12 cellular contexts compared by ENCODE assay signal in the genomic region with DNA sequence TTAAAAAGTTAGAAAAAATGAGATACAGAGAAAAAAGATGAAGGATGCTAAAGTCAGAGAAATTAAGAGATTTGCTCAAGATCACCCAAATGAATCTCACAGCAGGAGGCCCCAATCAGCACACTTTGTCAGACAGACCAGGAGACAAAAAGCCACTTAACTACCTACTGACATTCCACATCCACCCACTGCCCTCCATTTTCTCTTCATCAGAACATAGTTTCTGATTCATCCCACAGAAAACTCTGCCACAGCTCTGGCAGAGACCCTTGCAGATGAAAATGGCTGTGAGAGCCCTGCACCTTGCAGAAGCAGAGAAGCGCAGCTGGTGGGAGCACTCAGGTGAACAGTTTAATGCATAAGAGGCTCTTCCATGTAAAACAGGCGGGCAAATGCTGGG. TPM values are rescaled to one million over a fixed set of nuclear protein-coding genes. Genes with fewer than 3 reads are reported as not detected.
DNase-seq lines count a peak whose midpoint lies in the region; ATAC-seq and TF ChIP-seq lines count a peak whose summit lies in the region.
"Had no signal": no experiment of that assay in that cellular context is flagged by ENCODE, and none has a peak within 500 bp of the region (broad histone marks: within the 10 kb centered on the region; RNA-seq: fewer than 3 reads in every experiment).

No MANE protein-coding gene starts in this region.

- H3K27ac ChIP-seq in GM23248 = peak overlapping the region; percentile 70
- H3K27ac ChIP-seq in caudate nucleus (ENCODE audit: low read depth, low read length) = peak overlapping the region; percentile 55
- peak overlapping the region; percentile 96 for H3K27ac ChIP-seq in neuronal stem cell (replicated peaks; ENCODE audit: low read length)
- no peak overlapping the region for H3K27ac ChIP-seq in colonic mucosa
- H3K27ac ChIP-seq: gastroesophageal sphincter, transverse colon had no signal

- peaks cover 35% of the 10 kb centered on the region for H3F3A ChIP-seq in GM23248 (ENCODE audit: insufficient read depth)

- H3K4me1 ChIP-seq in GM23248 (ENCODE audit: insufficient read depth) (peaks cover 45% of the 10 kb centered on the region), neuronal stem cell (ENCODE audit: control insufficient read depth in 2 of 2, insufficient read depth in 1 of 2, low read depth in 1 of 2, low read length in 2 of 2) (peaks cover 17 to 26% of the 10 kb centered on the region in 2 donors), colonic mucosa (no peaks in the 10 kb centered on the region)

- WGBS in GM23248 (ENCODE audit: low coverage in 1 of 2, low lambda C conversion rate in 2 of 2, missing lambda C conversion rate in 2 of 2), 2 experiments = 100% methylated on average over 2 of the region's 2 CpGs
- no CpG with 5 or more reads among the region's 2 CpGs for WGBS in neuronal stem cell (ENCODE audit: extremely low coverage in 2 of 2, insufficient read length in 2 of 2, insufficient replicate concordance in 1 of 2), 2 donors

- no peak overlapping the region for H3K4ac ChIP-seq in neuronal stem cell (ENCODE audit: low read length)

- H3K14ac ChIP-seq in neuronal stem cell (ENCODE audit: low read length) = no peak overlapping the region

- peaks cover 35% of the 10 kb centered on the region; the same call in 1 of the 2 replicates for H3K79me2 ChIP-seq in GM23248 (ENCODE audit: insufficient read depth)

- H4K20me1 ChIP-seq in GM23248 (ENCODE audit: insufficient read depth) = no peaks in the 10 kb centered on the region

- peak overlapping the region; percentile 14 for H2AK5ac ChIP-seq in neuronal stem cell (ENCODE audit: low read depth, low read length)

- no peak for ATAC-seq in left colon
- ATAC-seq: activated naive CD4-positive, alpha-beta T cell treated with anti-CD3 and anti-CD28 coated beads, Interleukin-2, amount 50 U/mL, for 72 hours had no signal

- H3K9me2 ChIP-seq in GM23248 (ENCODE audit: insufficient read depth) = no peaks in the 10 kb centered on the region

- H2BK120ac ChIP-seq in neuronal stem cell (ENCODE audit: low read depth, low read length) = peak overlapping the region; percentile 4

- TF ChIP-seq CTCF in colonic mucosa (IDR thresholded peaks at IDR 0.05) = no peak

- intact Hi-C loops in left colon (cut with DNase I, micrococcal nuclease) (no loop called here), colonic mucosa (cut with DNase I) (no loop called here)

- H3K18ac ChIP-seq in neuronal stem cell (ENCODE audit: low read length) = peak overlapping the region; percentile 85

- H3K79me1 ChIP-seq in neuronal stem cell (ENCODE audit: low read depth, low read length) = no peaks in the 10 kb centered on the region

- no peak overlapping the region for H2BK12ac ChIP-seq in neuronal stem cell (ENCODE audit: low read length)

- in situ Hi-C loops in GM23248 (cut with MboI) = no loop called here

- H3K9me3 ChIP-seq in GM23248 (ENCODE audit: low read depth) (no peaks in the 10 kb centered on the region), neuronal stem cell (replicated peaks in 1 of 2; ENCODE audit: control insufficient read depth in 2 of 2, insufficient read depth in 1 of 2, low read depth in 1 of 2, low read length in 2 of 2) (no peaks in the 10 kb centered on the region), colonic mucosa (no peaks in the 10 kb centered on the region)
- H3K9me3 ChIP-seq: gastroesophageal sphincter, transverse colon had no signal

- H4K91ac ChIP-seq in neuronal stem cell (ENCODE audit: low read depth, low read length, poor library complexity) = no peak overlapping the region

- H2BK5ac ChIP-seq in neuronal stem cell (ENCODE audit: low read length) = peak overlapping the region; percentile 56

- H3K23ac ChIP-seq in neuronal stem cell (ENCODE audit: low read depth, low read length, poor library complexity) = no peak overlapping the region

- H4K8ac ChIP-seq in neuronal stem cell (ENCODE audit: low read depth, low read length) = no peak overlapping the region

- H3K4me2 ChIP-seq in GM23248 (ENCODE audit: unreplicated experiment) = peak overlapping the region; percentile 71
- H3K4me2 ChIP-seq in neuronal stem cell (ENCODE audit: insufficient read depth, low read length, poor library complexity, severe bottlenecking) = peak overlapping the region; percentile 52

- peak overlapping the region; percentile 74 for H2AFZ ChIP-seq in GM23248
- peak overlapping the region; percentile 79 for H2AFZ ChIP-seq in neuronal stem cell (ENCODE audit: low read length)

- H3K36me3 ChIP-seq in GM23248 (ENCODE audit: low read depth) = no peaks in the 10 kb centered on the region
- H3K36me3 ChIP-seq in neuronal stem cell (replicated peaks in 1 of 2; ENCODE audit: control insufficient read depth in 2 of 2, insufficient read depth in 2 of 2, low read length in 2 of 2) = no peaks in the 10 kb centered on the region
- no peaks in the 10 kb centered on the region for H3K36me3 ChIP-seq in colonic mucosa
- H3K36me3 ChIP-seq: gastroesophageal sphincter, transverse colon had no signal

- H2BK15ac ChIP-seq in neuronal stem cell (ENCODE audit: low read length) = peak overlapping the region; percentile 61

- peak; percentile 52 for DNase-seq in GM23248
- DNase-seq in NCI-H1105 treated with DMSO at 0.1 percent for 48 hours (lab: John Stamatoyannopoulos, UW) = peak; percentile 90
- peak in 9 of 61 donors; percentile 10 to 50 (median 38) for DNase-seq in caudate nucleus (lab: John Stamatoyannopoulos, UW)
- no peak for DNase-seq in neuronal stem cell (ENCODE audit: low spot score)
- DNase-seq in left colon = no peak
- DNase-seq in colonic mucosa = no peak
- no peak for DNase-seq in activated naive CD4-positive, alpha-beta T cell treated with anti-CD3 and anti-CD28 coated beads, Interleukin-2, amount 50 U/mL, for 16 hours
- DNase-seq: activated CD4-positive, CD25-positive, alpha-beta regulatory T cell treated with anti-CD3 and anti-CD28 coated beads, Interleukin-2, amount 50 U/mL, for 72 hours; activated T-cell treated with anti-CD3 and anti-CD28 coated beads for 4 hours; transverse colon had no signal

- no peak overlapping the region for H3K4me3 ChIP-seq in GM23248
- H3K4me3 ChIP-seq in neuronal stem cell (ENCODE audit: low read length in 2 of 2) = peak overlapping the region in 1 of 2 donors; percentile 22
- no peak overlapping the region for H3K4me3 ChIP-seq in colonic mucosa
- H3K4me3 ChIP-seq: gastroesophageal sphincter, transverse colon had no signal

- H3K27me3 ChIP-seq in GM23248 (replicated peaks; ENCODE audit: insufficient read depth) = no peaks in the 10 kb centered on the region
- H3K27me3 ChIP-seq in neuronal stem cell (ENCODE audit: control insufficient read depth in 3 of 3, insufficient read depth in 3 of 3, low read depth in 1 of 3, low read length in 3 of 3) = no peaks in the 10 kb centered on the region
- H3K27me3 ChIP-seq in colonic mucosa = peaks cover 6% of the 10 kb centered on the region
- H3K27me3 ChIP-seq: gastroesophageal sphincter, transverse colon had no signal

- H3K9ac ChIP-seq in GM23248 (peak overlapping the region; percentile 68), neuronal stem cell (ENCODE audit: low read depth, low read length, poor library complexity) (no peak overlapping the region), colonic mucosa (ENCODE audit: low read depth in 2 of 2, low read length in 2 of 2) (no peak overlapping the region)

RNA-seq across cellular contexts. Expression of a gene that starts 26.6 kb away (rescaled TPM):
- total RNA-seq in GM23248 (2014; rRNA removed; shearing (Covaris generic)) = 21.1 and 25.9 TPM in 2 replicates
- polyA plus RNA-seq in GM23248 (2016; fragmentation: Nextera tagmentation; extraction: Ambion mirVana) = 5.1 and 5.4 TPM in 2 replicates
- 2.1 TPM for polyA plus RNA-seq in neuronal stem cell (2013, experiment 1 of 2)
- polyA plus RNA-seq in neuronal stem cell (2013, experiment 2 of 2) = 2.3 TPM
- total RNA-seq in left colon (under 1 TPM; 0.24 to 0.34 TPM), colonic mucosa (under 1 TPM; 0.35 to 0.67 TPM)

Comparison
In these comparisons a context has a peak if more than half of its experiments do, and no peak if none do; other contexts are left out.
1. DNase-seq: peak in GM23248 (single experiment) and NCI-H1105 treated with DMSO at 0.1 percent for 48 hours (single experiment); none in neuronal stem cell (single experiment), left colon (0 of 2), colonic mucosa (single experiment) and activated naive CD4-positive, alpha-beta T cell treated with anti-CD3 and anti-CD28 coated beads, Interleukin-2, amount 50 U/mL, for 16 hours (single experiment).
2. RNA of a gene that starts 26.6 kb away (total RNA-seq): 21.1 to 25.9 TPM in GM23248; 0.35 to 0.67 TPM in colonic mucosa and 0.24 to 0.34 TPM in left colon; every median in the first group is over 10 times any median in the second.